Comparison of ENCODE assay signal across 1 cellular context in the genomic region with DNA sequence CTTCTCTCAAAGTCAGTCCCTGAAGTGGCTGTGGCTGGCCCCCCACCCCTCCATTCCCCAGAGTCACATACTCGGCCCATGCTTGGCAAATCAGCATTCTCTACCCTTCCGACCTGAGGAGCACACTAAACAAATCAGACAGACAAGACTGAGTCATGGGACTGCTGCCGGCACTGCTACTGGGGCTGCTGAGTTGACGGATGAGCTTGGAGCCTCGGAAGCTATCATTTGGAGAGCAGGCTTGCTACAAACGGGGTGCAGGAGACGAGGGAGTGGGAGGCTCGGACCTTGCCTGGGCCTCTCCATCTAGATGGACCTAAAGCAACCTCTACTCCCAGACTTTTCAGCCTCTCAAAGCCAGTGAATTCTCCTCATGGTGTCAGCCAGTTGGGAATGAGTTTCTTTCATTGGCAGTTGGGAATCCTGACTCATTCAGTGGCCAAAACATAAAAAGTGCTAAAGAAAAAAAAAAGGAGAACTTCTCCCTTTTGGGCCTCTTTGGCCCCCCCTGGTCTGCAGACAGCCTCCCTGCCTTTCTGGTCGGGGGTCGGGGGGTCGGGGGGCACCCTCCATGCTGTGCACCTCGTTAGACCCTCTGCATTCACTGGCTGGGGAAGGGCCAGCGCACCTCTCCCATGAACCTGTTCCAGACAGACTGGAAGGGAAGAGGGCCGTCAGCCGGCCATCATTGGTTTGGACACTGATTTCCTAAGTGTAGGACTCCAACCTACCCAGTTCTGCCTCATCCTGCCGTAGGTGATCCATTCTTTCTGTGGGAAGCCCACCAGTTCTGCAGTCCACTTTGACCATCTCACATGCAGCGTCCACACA.
TF ChIP-seq lines count a peak whose summit lies in the region.

No MANE protein-coding gene starts in this region.

TF ChIP-seq in H1, 55 proteins besides CTCF, POLR2A, EP300 and RAD21 (continued from another document):
- no peak for TF ChIP-seq CEBPB (IDR thresholded peaks at IDR 0.05; ENCODE audit: low read depth, low read length)
